Comparison of ENCODE assay signal across 1 cellular context in genomic region chr7:44961844-44962482, GRCh38.
TF ChIP-seq lines count a peak whose summit lies in the region.

No MANE protein-coding gene starts in this region.

TF ChIP-seq in IMR-90, 13 proteins besides CTCF, POLR2A, EP300 and RAD21 (continued from another document):
- TF ChIP-seq USF2 (IDR thresholded peaks at IDR 0.05; ENCODE audit: low read depth, low read length): no peak
- no peak for TF ChIP-seq RFX5 (IDR thresholded peaks at IDR 0.05; ENCODE audit: low read depth, low read length)
